In the genomic region with DNA sequence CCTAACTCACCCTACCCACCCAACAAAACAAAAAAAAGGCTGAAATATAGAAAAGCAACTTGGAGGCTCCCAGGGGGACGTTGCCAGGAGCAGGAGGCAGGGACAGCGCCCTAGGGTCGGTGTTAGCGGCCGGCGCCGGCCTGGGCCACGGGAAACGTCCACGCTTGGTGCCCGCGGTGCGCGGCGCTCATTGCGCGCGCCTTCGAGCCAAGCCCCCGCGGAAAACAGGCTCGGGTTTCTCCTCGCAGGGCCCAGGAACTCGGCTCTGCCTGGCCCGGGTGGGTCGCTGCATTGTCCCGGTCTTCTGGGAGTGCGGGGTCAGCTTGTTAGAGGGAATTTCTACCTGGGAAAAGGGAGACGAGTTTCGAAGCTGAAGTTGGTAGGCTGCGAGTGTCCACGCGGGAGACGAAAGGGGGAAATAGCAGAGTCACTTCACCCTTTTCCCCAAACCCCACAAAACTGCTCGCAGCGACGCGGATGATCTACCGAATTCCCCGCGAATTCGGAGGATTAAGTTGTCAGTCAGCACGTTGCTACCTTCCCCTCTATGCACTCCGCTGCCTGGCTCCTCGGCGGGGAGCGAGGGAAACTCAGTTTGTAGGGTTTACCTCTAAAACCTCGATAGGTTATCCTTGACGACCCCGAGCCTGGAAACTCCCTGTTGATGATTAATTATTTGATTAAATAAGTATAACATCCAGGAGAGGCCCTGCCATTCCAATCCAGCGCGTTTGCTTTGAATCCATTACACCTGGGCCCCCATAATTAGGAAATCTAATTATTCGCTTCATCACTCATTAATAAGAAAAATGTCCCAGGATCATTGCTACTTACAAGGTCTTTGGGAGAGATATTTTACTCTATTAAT, we compare ENCODE assay signal across 14 cellular contexts. TPM values are rescaled to one million over a fixed set of nuclear protein-coding genes. Genes with fewer than 3 reads are reported as not detected.
DNase-seq lines count a peak whose midpoint lies in the region; ATAC-seq, FAIRE-seq and TF ChIP-seq lines count a peak whose summit lies in the region.
"Had no signal": no experiment of that assay in that cellular context is flagged by ENCODE, and none has a peak within 500 bp of the region (broad histone marks: within the 10 kb centered on the region; RNA-seq: fewer than 3 reads in every experiment).

No MANE protein-coding gene starts in this region.

- BruUV-seq in HepG2 (replicated peaks; lab: Mats Ljungman, UMichigan): no TSS peak

- peak overlapping the region; percentile 74 for H3K4me3 Mint-ChIP-seq in chondrocyte (ENCODE audit: unreplicated experiment)

- no peaks in the 10 kb centered on the region for H3K9me3 Mint-ChIP-seq in chondrocyte (ENCODE audit: low read depth)

- H3K9me3 ChIP-seq in HepG2 (ENCODE audit: low read length) (no peaks in the 10 kb centered on the region), right lobe of liver (no peaks in the 10 kb centered on the region), gastrocnemius medialis (no peaks in the 10 kb centered on the region)
- H3K9me3 ChIP-seq: Peyer's patch, transverse colon had no signal

- no peak overlapping the region for H2AFZ ChIP-seq in HepG2 (ENCODE audit: low read length)

- TF ChIP-seq EP300 in HepG2 (IDR thresholded peaks at IDR 0.05; ENCODE audit: low read depth in 2 of 2, low read length in 2 of 2): no peak
- no peak for TF ChIP-seq EP300 in HepG2 (CRISPR knock-in tag; IDR thresholded peaks at IDR 0.05; ENCODE audit: borderline replicate concordance)

- H3K4me1 Mint-ChIP-seq in chondrocyte (ENCODE audit: low read depth): peaks cover 35% of the 10 kb centered on the region

- TF ChIP-seq POLR2A in HepG2 (IDR thresholded peaks at IDR 0.05; ENCODE audit: insufficient read depth in 1 of 2, low read depth in 2 of 2, low read length in 2 of 2) (no peak), right lobe of liver (IDR thresholded peaks at IDR 0.05) (no peak), gastrocnemius medialis (IDR thresholded peaks at IDR 0.05) (no peak)

- no peak for FAIRE-seq in HepG2 (lab: Jason Lieb, UNC)
- no peak for FAIRE-seq in frontal cortex (lab: Jason Lieb, UNC)
- FAIRE-seq: GM12891 had no signal

- POLR2A ChIA-PET in HepG2 (lab: Yijun Ruan, JAX): no interaction called here

- no peaks in the 10 kb centered on the region for H3K79me2 ChIP-seq in HepG2 (ENCODE audit: insufficient read depth, low read length)

- peaks cover 22% of the 10 kb centered on the region for H3K36me3 Mint-ChIP-seq in chondrocyte (ENCODE audit: low read depth)

- H3K4me3 ChIP-seq in HepG2 (replicated peaks in 1 of 3; ENCODE audit: insufficient read depth in 1 of 3, low read depth in 2 of 3, low read length in 3 of 3) (no peak overlapping the region), right lobe of liver (no peak overlapping the region), gastrocnemius medialis (peak overlapping the region in 2 of 4 donors; percentile 27 to 49)

- H3K36me3 ChIP-seq in HepG2 (replicated peaks in 1 of 2; ENCODE audit: control insufficient read depth in 1 of 2, insufficient read depth in 2 of 2, low read length in 2 of 2) (no peaks in the 10 kb centered on the region), right lobe of liver (no peaks in the 10 kb centered on the region), gastrocnemius medialis (no peaks in the 10 kb centered on the region)
- H3K36me3 ChIP-seq: Peyer's patch, transverse colon, WERI-Rb-1 had no signal

- H3K27ac ChIP-seq in HepG2 (ENCODE audit: extremely low read length, insufficient read depth, low read length) (no peak overlapping the region), right lobe of liver (no peak overlapping the region), gastrocnemius medialis (no peak overlapping the region)
- H3K27ac ChIP-seq: transverse colon, WERI-Rb-1 had no signal

- ATAC-seq in HepG2 (no peak), right lobe of liver (no peak), gastrocnemius medialis (no peak)

- H3K27me3 ChIP-seq in HepG2 (ENCODE audit: control insufficient read depth in 1 of 2, insufficient read depth in 2 of 2, low read length in 2 of 2) (peaks cover 11 to 63% of the 10 kb centered on the region in 2 experiments), right lobe of liver (peaks cover 0 to 21% of the 10 kb centered on the region in 2 donors), gastrocnemius medialis (peaks cover 61 to 64% (median 62%) of the 10 kb centered on the region in 3 donors)

- no peaks in the 10 kb centered on the region for H3K4me1 ChIP-seq in HepG2 (ENCODE audit: insufficient read depth, low read length)
- H3K4me1 ChIP-seq in right lobe of liver: peaks cover 0 to 10% (median 0%) of the 10 kb centered on the region in 4 donors
- H3K4me1 ChIP-seq in gastrocnemius medialis: peaks cover 0 to 6% of the 10 kb centered on the region in 2 donors

- H4K20me1 ChIP-seq in HepG2 (ENCODE audit: insufficient read depth, low read length): no peaks in the 10 kb centered on the region

- in situ Hi-C loops in HepG2 (cut with HindIII; ENCODE audit: extremely low pct_ligation_motif_present, low pct_unique_long_range_greater_than_20kb): loop anchor here (5.0 to 10.0 kb wide), 4 partner anchors 309 to 709 kb away; no protein-coding TSS in a partner anchor
- in situ Hi-C loops in gastrocnemius medialis (cut with MboI; ENCODE audit: low sequenced_read_pairs in 4 of 4): loop anchor here (5.0 to 25.0 kb wide), 7 partner anchors 309 to 821 kb away; a partner anchor contains a TSS

- H3K27me3 Mint-ChIP-seq in chondrocyte (ENCODE audit: low read depth): no peaks in the 10 kb centered on the region

- CTCF ChIA-PET in HepG2 (lab: Yijun Ruan, JAX; ENCODE audit: low intra/inter-chr PET ratio, low total read pairs): interaction anchor here (4.2 kb wide), 1 partner anchor 497 kb away, joined by 86 read pairs; no protein-coding TSS in a partner anchor

- no peak overlapping the region for H3K4me2 ChIP-seq in HepG2 (ENCODE audit: low read depth, low read length)

- intact Hi-C loops in HepG2 (cut with micrococcal nuclease; ENCODE audit: unreplicated experiment): no loop called here
- intact Hi-C loops in right lobe of liver (cut with DNase I): loop anchor here in 1 of 2 donors (5.0 kb wide), 1 partner anchor 706 kb away; no protein-coding TSS in a partner anchor
- intact Hi-C loops in gastrocnemius medialis (cut with DNase I; ENCODE audit: low total_unique reads): no loop called here

- 25% methylated on average over 35 of the region's 53 CpGs for WGBS in HepG2 (ENCODE audit: low lambda C conversion rate)
- 10% methylated on average over 41 of the region's 53 CpGs for WGBS in right lobe of liver (ENCODE audit: insufficient coverage, low coverage, low lambda C conversion rate, missing lambda C conversion rate)

- DNase-seq in HepG2 (ENCODE audit: low spot score) (no peak), right lobe of liver (no peak), chondrocyte (ENCODE audit: low spot score) (no peak), mesenteric fat pad (ENCODE audit: low spot score) (peak; percentile 85), kidney tubule cell (ENCODE audit: low spot score) (no peak), hypothalamus (lab: John Stamatoyannopoulos, UW) (no peak), gastrocnemius medialis (no peak), frontal cortex (ENCODE audit: low spot score in 2 of 2) (no peak)
- DNase-seq: activated effector memory CD4-positive, alpha-beta T cell treated with Interleukin-2 at 50 U/mL for 16 hours; WERI-Rb-1 had no signal

- peak overlapping the region; percentile 98 for H3K27ac Mint-ChIP-seq in chondrocyte (ENCODE audit: unreplicated experiment)

- no peak overlapping the region for H3K9ac ChIP-seq in HepG2 (ENCODE audit: insufficient read depth, low read depth, low read length)

- no peak for TF ChIP-seq RAD21 in HepG2 (CRISPR knock-in tag; IDR thresholded peaks at IDR 0.05)

- no peak for TF ChIP-seq CTCF in HepG2 (CRISPR knock-in tag; IDR thresholded peaks at IDR 0.05)
- TF ChIP-seq CTCF in right lobe of liver (IDR thresholded peaks at IDR 0.05): no peak
- TF ChIP-seq CTCF in chondrocyte (IDR thresholded peaks at IDR 0.05): no peak
- TF ChIP-seq CTCF in gastrocnemius medialis (IDR thresholded peaks at IDR 0.05 in 4 of 5, conservative IDR thresholded peaks at IDR 0.05 in 1 of 5): no peak

RNA-seq across cellular contexts. Expression of a gene that starts 0.8 kb away (rescaled TPM):
- total RNA-seq in HepG2 (2016; rRNA removed; fragmentation: Illumina TruSeq; extraction: Trizol) (not detected in 2 replicates), right lobe of liver (under 1 TPM in 1 of 6 experiments, not detected in 5; 0.20 TPM), chondrocyte (70.4 to 84.2 TPM (median 77.8 TPM) in 3 replicates), mesenteric fat pad (0.42 TPM), gastrocnemius medialis (1 to 10 TPM in 1 of 4 donors, under 1 TPM in 3; 0.17 to 1.0 (median 0.29) TPM), frontal cortex (0.41 TPM)
- not detected in 2 replicates for total RNA-seq in HepG2 (2016; cell fraction: cytosol; rRNA removed; fragmentation: Illumina TruSeq; extraction: Trizol; ENCODE audit: low read depth)
- not detected in 2 replicates for total RNA-seq in HepG2 (2016; cell fraction: insoluble cytoplasmic fraction; rRNA removed; fragmentation: Illumina TruSeq; extraction: Trizol)
- total RNA-seq in HepG2 (2016; cell fraction: membrane; rRNA removed; fragmentation: Illumina TruSeq; extraction: Trizol): not detected in 2 replicates
- not detected in 2 replicates for total RNA-seq in HepG2 (2016; cell fraction: nucleus; rRNA removed; fragmentation: Illumina TruSeq; extraction: Trizol)
- 0.05 TPM in 1 of 2 replicates, not detected in the other for polyA plus RNA-seq in HepG2 (2011; rRNA removed)
- polyA plus RNA-seq in HepG2 (2011; cell fraction: cytosol; rRNA removed): not detected in 2 replicates
- polyA plus RNA-seq in HepG2 (2011; cell fraction: nucleus; rRNA removed): 0.26 and 0.31 TPM in 2 replicates
- polyA plus RNA-seq in HepG2 (2012): 0.08 TPM in 1 of 2 replicates, not detected in the other
- not detected in 2 replicates for polyA plus RNA-seq in HepG2 (2016; cell fraction: cytosol; fragmentation: Illumina TruSeq; extraction: Trizol; ENCODE audit: low read depth)
- not detected in 2 replicates for polyA plus RNA-seq in HepG2 (2016; cell fraction: insoluble cytoplasmic fraction; fragmentation: Illumina TruSeq; extraction: Trizol; ENCODE audit: low read depth)
- not detected in 2 replicates for polyA plus RNA-seq in HepG2 (2016; cell fraction: membrane; fragmentation: Illumina TruSeq; extraction: Trizol; ENCODE audit: low read depth)
- polyA plus RNA-seq in HepG2 (2016; cell fraction: nucleus; fragmentation: Illumina TruSeq; extraction: Trizol; ENCODE audit: insufficient read depth, low read depth): not detected in 2 replicates
- 0.82 TPM in 1 of 2 replicates, not detected in the other for polyA minus RNA-seq in HepG2 (2011; rRNA and poly(A)+ RNA removed; ENCODE audit: low replicate concordance)
- polyA minus RNA-seq in HepG2 (2011; cell fraction: cytosol; rRNA and poly(A)+ RNA removed): not detected in 2 replicates
- 0.13 TPM in 1 of 2 replicates, not detected in the other for polyA minus RNA-seq in HepG2 (2011; cell fraction: nucleus; rRNA and poly(A)+ RNA removed)
- polyA plus RNA-seq: CD14-positive monocyte had no signal

RNA-seq across cellular contexts. Expression of a gene that starts 10.8 kb away (rescaled TPM):
- total RNA-seq in HepG2 (2016; rRNA removed; fragmentation: Illumina TruSeq; extraction: Trizol) (8.9 and 16.3 TPM in 2 replicates), right lobe of liver (10 to 100 TPM in 2 of 6 experiments, 1 to 10 TPM in 4; 5.9 to 11.6 (median 9.0) TPM), chondrocyte (8.1 to 13.2 TPM (median 8.5 TPM) in 3 replicates), mesenteric fat pad (10.2 TPM), gastrocnemius medialis (10 to 100 TPM; 10.9 to 31.2 (median 16.0) TPM), frontal cortex (11.8 TPM)
- total RNA-seq in HepG2 (2016; cell fraction: cytosol; rRNA removed; fragmentation: Illumina TruSeq; extraction: Trizol; ENCODE audit: low read depth): 3.0 and 3.2 TPM in 2 replicates
- 9.5 and 14.5 TPM in 2 replicates for total RNA-seq in HepG2 (2016; cell fraction: insoluble cytoplasmic fraction; rRNA removed; fragmentation: Illumina TruSeq; extraction: Trizol)
- total RNA-seq in HepG2 (2016; cell fraction: membrane; rRNA removed; fragmentation: Illumina TruSeq; extraction: Trizol): 6.0 and 6.1 TPM in 2 replicates
- 21.7 and 25.7 TPM in 2 replicates for total RNA-seq in HepG2 (2016; cell fraction: nucleus; rRNA removed; fragmentation: Illumina TruSeq; extraction: Trizol)
- 14.2 and 15.8 TPM in 2 replicates for polyA plus RNA-seq in HepG2 (2011; rRNA removed)
- polyA plus RNA-seq in HepG2 (2011; cell fraction: cytosol; rRNA removed): 5.8 and 6.4 TPM in 2 replicates
- 85.9 and 86.6 TPM in 2 replicates for polyA plus RNA-seq in HepG2 (2011; cell fraction: nucleus; rRNA removed)
- polyA plus RNA-seq in HepG2 (2012): 8.3 and 11.3 TPM in 2 replicates
- polyA plus RNA-seq in HepG2 (2016; cell fraction: cytosol; fragmentation: Illumina TruSeq; extraction: Trizol; ENCODE audit: low read depth): 1.9 and 2.3 TPM in 2 replicates
- 9.8 and 13.1 TPM in 2 replicates for polyA plus RNA-seq in HepG2 (2016; cell fraction: insoluble cytoplasmic fraction; fragmentation: Illumina TruSeq; extraction: Trizol; ENCODE audit: low read depth)
- polyA plus RNA-seq in HepG2 (2016; cell fraction: membrane; fragmentation: Illumina TruSeq; extraction: Trizol; ENCODE audit: low read depth): 4.8 and 5.1 TPM in 2 replicates
- 28.2 and 29.9 TPM in 2 replicates for polyA plus RNA-seq in HepG2 (2016; cell fraction: nucleus; fragmentation: Illumina TruSeq; extraction: Trizol; ENCODE audit: insufficient read depth, low read depth)
- polyA minus RNA-seq in HepG2 (2011; rRNA and poly(A)+ RNA removed; ENCODE audit: low replicate concordance): 27.7 and 27.8 TPM in 2 replicates
- 5.9 and 9.4 TPM in 2 replicates for polyA minus RNA-seq in HepG2 (2011; cell fraction: cytosol; rRNA and poly(A)+ RNA removed)
- polyA minus RNA-seq in HepG2 (2011; cell fraction: nucleus; rRNA and poly(A)+ RNA removed): 76.5 and 82.9 TPM in 2 replicates

RNA-seq across cellular contexts. Expression of a gene that starts 12.5 kb away (rescaled TPM):
- total RNA-seq in HepG2 (2016; rRNA removed; fragmentation: Illumina TruSeq; extraction: Trizol): not detected in 2 replicates
- not detected in 2 replicates for total RNA-seq in HepG2 (2016; cell fraction: cytosol; rRNA removed; fragmentation: Illumina TruSeq; extraction: Trizol; ENCODE audit: low read depth)
- total RNA-seq in HepG2 (2016; cell fraction: insoluble cytoplasmic fraction; rRNA removed; fragmentation: Illumina TruSeq; extraction: Trizol): not detected in 2 replicates
- total RNA-seq in HepG2 (2016; cell fraction: membrane; rRNA removed; fragmentation: Illumina TruSeq; extraction: Trizol): not detected in 2 replicates
- total RNA-seq in HepG2 (2016; cell fraction: nucleus; rRNA removed; fragmentation: Illumina TruSeq; extraction: Trizol): not detected in 2 replicates
- not detected in 2 replicates for polyA plus RNA-seq in HepG2 (2011; rRNA removed)
- polyA plus RNA-seq in HepG2 (2011; cell fraction: cytosol; rRNA removed): 0.01 TPM in 1 of 2 replicates, not detected in the other
- not detected in 2 replicates for polyA plus RNA-seq in HepG2 (2011; cell fraction: nucleus; rRNA removed)
- not detected in 2 replicates for polyA plus RNA-seq in HepG2 (2012)
- not detected in 2 replicates for polyA plus RNA-seq in HepG2 (2016; cell fraction: cytosol; fragmentation: Illumina TruSeq; extraction: Trizol; ENCODE audit: low read depth)
- polyA plus RNA-seq in HepG2 (2016; cell fraction: insoluble cytoplasmic fraction; fragmentation: Illumina TruSeq; extraction: Trizol; ENCODE audit: low read depth): not detected in 2 replicates
- not detected in 2 replicates for polyA plus RNA-seq in HepG2 (2016; cell fraction: membrane; fragmentation: Illumina TruSeq; extraction: Trizol; ENCODE audit: low read depth)
- not detected in 2 replicates for polyA plus RNA-seq in HepG2 (2016; cell fraction: nucleus; fragmentation: Illumina TruSeq; extraction: Trizol; ENCODE audit: insufficient read depth, low read depth)
- polyA minus RNA-seq in HepG2 (2011; rRNA and poly(A)+ RNA removed; ENCODE audit: low replicate concordance): 1.1 TPM in 1 of 2 replicates, not detected in the other
- not detected in 2 replicates for polyA minus RNA-seq in HepG2 (2011; cell fraction: cytosol; rRNA and poly(A)+ RNA removed)
- not detected in 2 replicates for polyA minus RNA-seq in HepG2 (2011; cell fraction: nucleus; rRNA and poly(A)+ RNA removed)
- under 1 TPM in 4 of 6 experiments, not detected in 2; 0.15 to 0.74 (median 0.46) TPM for total RNA-seq in right lobe of liver
- total RNA-seq in chondrocyte: 7.7 to 10.1 TPM (median 8.1 TPM) in 3 replicates
- 0.26 TPM for total RNA-seq in mesenteric fat pad
- total RNA-seq in gastrocnemius medialis: 1 to 10 TPM; 2.0 to 5.9 (median 3.3) TPM
- 0.82 TPM for total RNA-seq in frontal cortex
- polyA plus RNA-seq: CD14-positive monocyte had no signal

RNA-seq across cellular contexts. Expression of a gene that starts 55.6 kb away (rescaled TPM):
- total RNA-seq in HepG2 (2016; rRNA removed; fragmentation: Illumina TruSeq; extraction: Trizol) (not detected in 2 replicates), right lobe of liver (1 to 10 TPM in 5 of 6 experiments, under 1 TPM in 1; 0.58 to 1.6 (median 1.2) TPM), chondrocyte (not detected in 3 replicates), mesenteric fat pad (4.2 TPM), gastrocnemius medialis (under 1 TPM in 2 of 4 donors, not detected in 2; 0.07 to 0.10 TPM), frontal cortex (0.41 TPM)
- not detected in 2 replicates for total RNA-seq in HepG2 (2016; cell fraction: cytosol; rRNA removed; fragmentation: Illumina TruSeq; extraction: Trizol; ENCODE audit: low read depth)
- total RNA-seq in HepG2 (2016; cell fraction: insoluble cytoplasmic fraction; rRNA removed; fragmentation: Illumina TruSeq; extraction: Trizol): not detected in 2 replicates
- total RNA-seq in HepG2 (2016; cell fraction: membrane; rRNA removed; fragmentation: Illumina TruSeq; extraction: Trizol): not detected in 2 replicates
- total RNA-seq in HepG2 (2016; cell fraction: nucleus; rRNA removed; fragmentation: Illumina TruSeq; extraction: Trizol): not detected in 2 replicates
- polyA plus RNA-seq in HepG2 (2011; rRNA removed): not detected in 2 replicates
- polyA plus RNA-seq in HepG2 (2011; cell fraction: cytosol; rRNA removed): not detected in 2 replicates
- not detected in 2 replicates for polyA plus RNA-seq in HepG2 (2011; cell fraction: nucleus; rRNA removed)
- not detected in 2 replicates for polyA plus RNA-seq in HepG2 (2012)
- not detected in 2 replicates for polyA plus RNA-seq in HepG2 (2016; cell fraction: cytosol; fragmentation: Illumina TruSeq; extraction: Trizol; ENCODE audit: low read depth)
- not detected in 2 replicates for polyA plus RNA-seq in HepG2 (2016; cell fraction: insoluble cytoplasmic fraction; fragmentation: Illumina TruSeq; extraction: Trizol; ENCODE audit: low read depth)
- not detected in 2 replicates for polyA plus RNA-seq in HepG2 (2016; cell fraction: membrane; fragmentation: Illumina TruSeq; extraction: Trizol; ENCODE audit: low read depth)
- not detected in 2 replicates for polyA plus RNA-seq in HepG2 (2016; cell fraction: nucleus; fragmentation: Illumina TruSeq; extraction: Trizol; ENCODE audit: insufficient read depth, low read depth)
- polyA minus RNA-seq in HepG2 (2011; rRNA and poly(A)+ RNA removed; ENCODE audit: low replicate concordance): 5.0 TPM in 1 of 2 replicates, not detected in the other
- polyA minus RNA-seq in HepG2 (2011; cell fraction: cytosol; rRNA and poly(A)+ RNA removed): not detected in 2 replicates
- polyA minus RNA-seq in HepG2 (2011; cell fraction: nucleus; rRNA and poly(A)+ RNA removed): not detected in 2 replicates
- polyA plus RNA-seq: CD14-positive monocyte had no signal

Comparison
In these comparisons a context has a peak if more than half of its experiments do, and no peak if none do; other contexts are left out.
1. RNA of a gene that starts 0.8 kb away (total RNA-seq): 70.4 to 84.2 TPM in chondrocyte; 0.42 TPM in mesenteric fat pad (single experiment), 0.41 TPM in frontal cortex (single experiment), 0.17 to 1.0 TPM in gastrocnemius medialis, 0.20 TPM in right lobe of liver and not detected in HepG2; every median in the first group is over 10 times any median in the second.